Comparison of ENCODE assay signal across 1 cellular context in genomic region chr3:12191559-12191958, GRCh38.
TF ChIP-seq lines count a peak whose summit lies in the region.

No MANE protein-coding gene starts in this region.

TF ChIP-seq in IMR-90, 13 proteins besides CTCF, POLR2A, EP300 and RAD21:
- no peak for TF ChIP-seq CHD1 (IDR thresholded peaks at IDR 0.05; ENCODE audit: low read depth, low read length)
- TF ChIP-seq CEBPB (IDR thresholded peaks at IDR 0.05; ENCODE audit: low read depth, low read length): no peak
- no peak for TF ChIP-seq MAZ (IDR thresholded peaks at IDR 0.05; ENCODE audit: borderline replicate concordance, low read depth, low read length)
- TF ChIP-seq FOS (IDR thresholded peaks at IDR 0.05; ENCODE audit: low read depth, low read length): no peak
- no peak for TF ChIP-seq ELK1 (IDR thresholded peaks at IDR 0.05; ENCODE audit: borderline replicate concordance, low read depth, low read length)
- TF ChIP-seq BHLHE40 (IDR thresholded peaks at IDR 0.05; ENCODE audit: low read depth, low read length): no peak
- TF ChIP-seq NFE2L2 (IDR thresholded peaks at IDR 0.05; ENCODE audit: low read depth, low read length): no peak
- TF ChIP-seq RFX5 (IDR thresholded peaks at IDR 0.05; ENCODE audit: low read depth, low read length): no peak
- TF ChIP-seq RCOR1 (IDR thresholded peaks at IDR 0.05; ENCODE audit: insufficient replicate concordance, low read length): no peak
- TF ChIP-seq USF2 (IDR thresholded peaks at IDR 0.05; ENCODE audit: low read depth, low read length): no peak
- TF ChIP-seq SMC3 (IDR thresholded peaks at IDR 0.05; ENCODE audit: low read depth, low read length): no peak
- TF ChIP-seq MXI1 (IDR thresholded peaks at IDR 0.05; ENCODE audit: borderline replicate concordance, low read depth, low read length): no peak
- TF ChIP-seq MAFK (IDR thresholded peaks at IDR 0.05; ENCODE audit: low read depth, low read length): no peak
